ENCODE assay signal across 26 cellular contexts in genomic region chr2:130913891-130914290, GRCh38.
DNase-seq lines count a peak whose midpoint lies in the region; ATAC-seq and TF ChIP-seq lines count a peak whose summit lies in the region.
"Had no signal": no experiment of that assay in that cellular context is flagged by ENCODE, and none has a peak within 500 bp of the region (broad histone marks: within the 10 kb centered on the region; RNA-seq: fewer than 3 reads in every experiment).

No MANE protein-coding gene starts in this region.

- TF ChIP-seq EP300 in upper lobe of left lung (IDR thresholded peaks at IDR 0.05), result no peak

- H3K9me3 ChIP-seq in esophagus (ENCODE audit: control insufficient read depth in 2 of 2, insufficient read depth in 1 of 2, low read depth in 1 of 2, low read length in 1 of 2) (no peaks in the 10 kb centered on the region), lung (ENCODE audit: control insufficient read depth in 2 of 2, insufficient read depth in 1 of 2, low read length in 1 of 2) (peaks cover 0 to 1% of the 10 kb centered on the region in 2 donors), upper lobe of left lung (no peaks in the 10 kb centered on the region)
- H3K9me3 ChIP-seq: BE2C had no signal

- intact Hi-C loops in activated CD8-positive, alpha-beta T cell treated with anti-CD3 and anti-CD28 coated beads for 36 hours (cut with micrococcal nuclease), result no loop called here
- intact Hi-C loops in head of caudate nucleus (cut with DNase I), result no loop called here

- no peaks in the 10 kb centered on the region for H3K36me3 Mint-ChIP-seq in activated CD8-positive, alpha-beta T cell treated with anti-CD3 and anti-CD28 coated beads, Interleukin-2, amount 10 ng/mL, durations not matched to agents 7 days and 5 days (ENCODE audit: low read depth)
- no peaks in the 10 kb centered on the region for H3K36me3 Mint-ChIP-seq in activated CD8-positive, alpha-beta T cell treated with anti-CD3 and anti-CD28 coated beads for 36 hours (ENCODE audit: low read depth)
- H3K36me3 Mint-ChIP-seq: CD14-positive monocyte; CD8-positive, alpha-beta memory T cell had no signal

- POLR2A ChIA-PET in activated CD8-positive, alpha-beta T cell treated with anti-CD3 and anti-CD28 coated beads, Interleukin-2, amount 10 ng/mL, durations not matched to agents 7 days and 5 days (lab: Charles Lee), result no interaction called here
- POLR2A ChIA-PET in activated CD8-positive, alpha-beta T cell treated with anti-CD3 and anti-CD28 coated beads for 36 hours (lab: Charles Lee), result no interaction called here

- H3K4me1 ChIP-seq in esophagus (ENCODE audit: control insufficient read depth in 2 of 2, insufficient read depth in 2 of 2, low read length in 1 of 2) (peaks cover 5 to 34% of the 10 kb centered on the region in 2 donors), lung (ENCODE audit: control insufficient read depth in 2 of 2, insufficient read depth in 2 of 2, low read length in 2 of 2) (no peaks in the 10 kb centered on the region), upper lobe of left lung (no peaks in the 10 kb centered on the region)
- H3K4me1 ChIP-seq: BE2C had no signal

- H3K4me3 ChIP-seq in esophagus (ENCODE audit: low read depth in 1 of 2, low read length in 2 of 2) (no peak overlapping the region), lung (no peak overlapping the region), upper lobe of left lung (no peak overlapping the region)
- H3K4me3 ChIP-seq: GM12878 had no signal

- H3K4me3 Mint-ChIP-seq in activated CD8-positive, alpha-beta T cell treated with anti-CD3 and anti-CD28 coated beads, Interleukin-2, amount 10 ng/mL, durations not matched to agents 7 days and 5 days, result no peak overlapping the region
- no peak overlapping the region for H3K4me3 Mint-ChIP-seq in activated CD8-positive, alpha-beta T cell treated with anti-CD3 and anti-CD28 coated beads for 36 hours
- H3K4me3 Mint-ChIP-seq: CD14-positive monocyte; CD8-positive, alpha-beta memory T cell had no signal

- H3K27ac ChIP-seq in esophagus (ENCODE audit: low read depth in 2 of 2, low read length in 1 of 2), result peak overlapping the region; percentile 85 to 89
- H3K27ac ChIP-seq in lung (ENCODE audit: low read depth in 1 of 2, low read length in 1 of 2), result no peak overlapping the region
- H3K27ac ChIP-seq in upper lobe of left lung, result no peak overlapping the region

- WGBS in esophagus, 2 donors, result 80 to 87% methylated on average over 6 of the region's 6 CpGs
- 89% methylated on average over 6 of the region's 6 CpGs for WGBS in lung, 2 donors
- WGBS in upper lobe of left lung, 2 donors, result 88 to 96% methylated on average over 6 of the region's 6 CpGs

- no peak for DNase-seq in activated CD8-positive, alpha-beta T cell treated with anti-CD3 and anti-CD28 coated beads, Interleukin-2, amount 10 ng/mL, durations not matched to agents 7 days and 5 days
- no peak for DNase-seq in activated CD8-positive, alpha-beta T cell treated with anti-CD3 and anti-CD28 coated beads for 36 hours
- DNase-seq in lung (ENCODE audit: low spot score) (peak; percentile 19), head of caudate nucleus (no peak), upper lobe of left lung (no peak), amniotic stem cell (lab: John Stamatoyannopoulos, UW) (no peak)
- DNase-seq: 8988T; ACHN; BE2C; CD8-positive, alpha-beta memory T cell; DMS 273 treated with DMSO at 0.1 percent for 48 hours; DMS79; EL; GDM1; NCI-H1048; NCI-H1417; NCI-H1694; NCI-H2029 treated with DMSO at 0.1 percent for 48 hours; NCI-H345; NCI-H524 treated with DMSO at 0.1 percent for 48 hours; RPMI8226; SHP77 had no signal

- H3K36me3 ChIP-seq in esophagus (ENCODE audit: control insufficient read depth in 2 of 2, insufficient read depth in 2 of 2, low read length in 1 of 2) (peaks cover 0 to 16% of the 10 kb centered on the region in 2 donors), lung (ENCODE audit: control insufficient read depth in 2 of 2, insufficient read depth in 2 of 2, low read length in 2 of 2) (no peaks in the 10 kb centered on the region), upper lobe of left lung (no peaks in the 10 kb centered on the region)
- H3K36me3 ChIP-seq: BE2C had no signal

- TF ChIP-seq CTCF in activated CD8-positive, alpha-beta T cell treated with anti-CD3 and anti-CD28 coated beads for 36 hours (IDR thresholded peaks at IDR 0.05), result no peak
- TF ChIP-seq CTCF in lung (IDR thresholded peaks at IDR 0.05; ENCODE audit: control extremely low read depth, extremely low read depth) (no peak), upper lobe of left lung (IDR thresholded peaks at IDR 0.05) (no peak)

- H3K9me3 Mint-ChIP-seq in activated CD8-positive, alpha-beta T cell treated with anti-CD3 and anti-CD28 coated beads, Interleukin-2, amount 10 ng/mL, durations not matched to agents 7 days and 5 days (ENCODE audit: insufficient read depth), result no peaks in the 10 kb centered on the region
- no peaks in the 10 kb centered on the region for H3K9me3 Mint-ChIP-seq in activated CD8-positive, alpha-beta T cell treated with anti-CD3 and anti-CD28 coated beads for 36 hours

- no peaks in the 10 kb centered on the region for H3K4me1 Mint-ChIP-seq in activated CD8-positive, alpha-beta T cell treated with anti-CD3 and anti-CD28 coated beads, Interleukin-2, amount 10 ng/mL, durations not matched to agents 7 days and 5 days (ENCODE audit: low read depth)
- no peaks in the 10 kb centered on the region for H3K4me1 Mint-ChIP-seq in activated CD8-positive, alpha-beta T cell treated with anti-CD3 and anti-CD28 coated beads for 36 hours (ENCODE audit: low read depth)
- H3K4me1 Mint-ChIP-seq: CD14-positive monocyte; CD8-positive, alpha-beta memory T cell had no signal

- ATAC-seq in activated CD8-positive, alpha-beta T cell treated with anti-CD3 and anti-CD28 coated beads, Interleukin-2, amount 10 ng/mL, durations not matched to agents 7 days and 5 days, result no peak
- no peak for ATAC-seq in activated CD8-positive, alpha-beta T cell treated with anti-CD3 and anti-CD28 coated beads for 36 hours
- ATAC-seq in lung (ENCODE audit: insufficient read depth, low FRiP score) (no peak), GM19324 (IDR thresholded peaks at IDR 0.05; ENCODE audit: low FRiP score, unreplicated experiment) (no peak), upper lobe of left lung (ENCODE audit: low FRiP score in 2 of 2) (no peak)
- ATAC-seq: GM12878 had no signal

- H3K27ac Mint-ChIP-seq in activated CD8-positive, alpha-beta T cell treated with anti-CD3 and anti-CD28 coated beads, Interleukin-2, amount 10 ng/mL, durations not matched to agents 7 days and 5 days, result peak overlapping the region; percentile 16
- H3K27ac Mint-ChIP-seq in activated CD8-positive, alpha-beta T cell treated with anti-CD3 and anti-CD28 coated beads for 36 hours, result no peak overlapping the region
- H3K27ac Mint-ChIP-seq: CD14-positive monocyte had no signal

- no peaks in the 10 kb centered on the region for H3K27me3 ChIP-seq in esophagus (ENCODE audit: control insufficient read depth in 1 of 2, insufficient read depth in 2 of 2, low read length in 2 of 2)
- H3K27me3 ChIP-seq in lung (ENCODE audit: control insufficient read depth, insufficient read depth), result peaks cover 8% of the 10 kb centered on the region
- peaks cover 0 to 9% (median 3%) of the 10 kb centered on the region in 4 donors for H3K27me3 ChIP-seq in upper lobe of left lung
- H3K27me3 ChIP-seq: BE2C had no signal

- TF ChIP-seq POLR2A in upper lobe of left lung (IDR thresholded peaks at IDR 0.05), result no peak

- H3K27me3 Mint-ChIP-seq in activated CD8-positive, alpha-beta T cell treated with anti-CD3 and anti-CD28 coated beads, Interleukin-2, amount 10 ng/mL, durations not matched to agents 7 days and 5 days (ENCODE audit: low read depth), result peaks cover 9% of the 10 kb centered on the region
- H3K27me3 Mint-ChIP-seq in activated CD8-positive, alpha-beta T cell treated with anti-CD3 and anti-CD28 coated beads for 36 hours, result peaks cover 8% of the 10 kb centered on the region

- CTCF ChIA-PET in activated CD8-positive, alpha-beta T cell treated with anti-CD3 and anti-CD28 coated beads, Interleukin-2, amount 10 ng/mL, durations not matched to agents 7 days and 5 days (lab: Charles Lee), result interaction anchor here (1.4 kb wide), 1 partner anchor 116 kb away, joined by 4 read pairs; no protein-coding TSS in a partner anchor
- CTCF ChIA-PET in activated CD8-positive, alpha-beta T cell treated with anti-CD3 and anti-CD28 coated beads for 36 hours (lab: Charles Lee), result no interaction called here

Comparison
In these comparisons a context has a peak if more than half of its experiments do, and no peak if none do; other contexts are left out.
1. H3K27ac ChIP-seq: peak in esophagus (2 of 2); none in lung (0 of 2) and upper lobe of left lung (0 of 4).